In the genomic region with DNA sequence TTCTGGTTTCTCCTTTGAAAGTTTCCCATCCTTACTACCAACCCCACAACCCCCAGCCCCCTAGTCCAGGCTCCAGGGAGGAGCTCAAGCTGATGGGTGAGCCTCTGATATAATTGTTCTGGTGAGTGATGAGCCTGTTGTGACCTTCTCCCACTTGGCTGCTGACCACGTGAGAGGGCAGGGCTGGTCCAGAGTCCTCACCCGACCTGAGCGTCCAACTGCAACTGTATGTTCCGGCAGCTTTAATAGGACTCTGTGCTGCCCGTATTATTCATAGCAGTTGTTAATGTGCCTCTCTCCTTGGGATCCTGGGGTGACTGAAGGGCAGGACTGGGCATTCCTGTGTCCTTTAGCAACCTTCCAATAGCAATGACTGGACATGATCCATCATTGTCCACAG, we compare ENCODE assay signal across 21 cellular contexts. TPM values are rescaled to one million over a fixed set of nuclear protein-coding genes. Genes with fewer than 3 reads are reported as not detected.
DNase-seq lines count a peak whose midpoint lies in the region; ATAC-seq and TF ChIP-seq lines count a peak whose summit lies in the region.
"Had no signal": no experiment of that assay in that cellular context is flagged by ENCODE, and none has a peak within 500 bp of the region (broad histone marks: within the 10 kb centered on the region; RNA-seq: fewer than 3 reads in every experiment).

No MANE protein-coding gene starts in this region.

- H3K14ac ChIP-seq in neuronal stem cell (ENCODE audit: low read length) = no peak overlapping the region

- WGBS in neuronal stem cell (ENCODE audit: extremely low coverage in 2 of 2, insufficient read length in 2 of 2, insufficient replicate concordance in 1 of 2), 2 donors = no CpG with 5 or more reads among the region's 5 CpGs

- no peak overlapping the region for H2BK120ac ChIP-seq in neuronal stem cell (ENCODE audit: low read depth, low read length)

- no peak overlapping the region for H2BK5ac ChIP-seq in neuronal stem cell (ENCODE audit: low read length)

- no peak overlapping the region for H3K9ac ChIP-seq in BLaER1
- H3K9ac ChIP-seq in neuronal stem cell (ENCODE audit: low read depth, low read length, poor library complexity) = no peak overlapping the region

- POLR2A ChIA-PET in MCF 10A (lab: Yijun Ruan, JAX) = interaction anchor here (1.3 kb wide), 2 partner anchors 8 to 62 kb away, joined by 3 to 5 read pairs; no protein-coding TSS in a partner anchor

- H3K4ac ChIP-seq in neuronal stem cell (ENCODE audit: low read length) = no peak overlapping the region

- H4K20me1 ChIP-seq in BLaER1 = no peaks in the 10 kb centered on the region

- intact Hi-C loops in MCF 10A (cut with micrococcal nuclease) = no loop called here

- H2BK15ac ChIP-seq in neuronal stem cell (ENCODE audit: low read length) = no peak overlapping the region

- H3K79me1 ChIP-seq in neuronal stem cell (ENCODE audit: low read depth, low read length) = no peaks in the 10 kb centered on the region

- CTCF ChIA-PET in MCF 10A (lab: Yijun Ruan, JAX) = interaction anchor here (0.7 kb wide), 1 partner anchor 134 kb away, joined by 4 read pairs; no protein-coding TSS in a partner anchor

- H3K9me3 Mint-ChIP-seq in progenitor cell of endocrine pancreas (ENCODE audit: low read depth) (no peaks in the 10 kb centered on the region), MCF 10A (ENCODE audit: unreplicated experiment) (no peaks in the 10 kb centered on the region)
- H3K9me3 Mint-ChIP-seq: activated CD4-positive, alpha-beta T cell treated with anti-CD3 and anti-CD28 coated beads, Interleukin-2, amount 10 ng/mL, durations not matched to agents 24 days and 14 days; natural killer cell treated with Interleukin-12 subunit alpha and Interleukin-12 subunit beta and Interleukin-15 and Interleukin-18, amount 100 ng/mL, for 72 hours had no signal

- H2AFZ ChIP-seq in neuronal stem cell (ENCODE audit: low read length) = no peak overlapping the region

- H3K4me2 ChIP-seq in BLaER1 (peak overlapping the region; percentile 43; the same call in 1 of the 2 replicates), neuronal stem cell (ENCODE audit: insufficient read depth, low read length, poor library complexity, severe bottlenecking) (no peak overlapping the region)

- ATAC-seq in GM18909 (IDR thresholded peaks at IDR 0.05; ENCODE audit: poor library complexity, unreplicated experiment) = no peak
- ATAC-seq: natural killer cell treated with Interleukin-12 subunit alpha and Interleukin-12 subunit beta and Interleukin-15 and Interleukin-18, amount 100 ng/mL, for 72 hours; T-helper 17 cell had no signal

- H3K4me3 ChIP-seq in BLaER1 (no peak overlapping the region), neuronal stem cell (ENCODE audit: low read length in 2 of 2) (no peak overlapping the region)
- H3K4me3 ChIP-seq: ovary, sigmoid colon had no signal

- H3K36me3 Mint-ChIP-seq in progenitor cell of endocrine pancreas (ENCODE audit: insufficient read depth) (no peaks in the 10 kb centered on the region), MCF 10A (ENCODE audit: insufficient read depth, unreplicated experiment) (no peaks in the 10 kb centered on the region)
- H3K36me3 Mint-ChIP-seq: natural killer cell treated with Interleukin-12 subunit alpha and Interleukin-12 subunit beta and Interleukin-15 and Interleukin-18, amount 100 ng/mL, for 72 hours had no signal

- H3K27me3 Mint-ChIP-seq in progenitor cell of endocrine pancreas (peaks cover 4% of the 10 kb centered on the region), MCF 10A (ENCODE audit: insufficient read depth, unreplicated experiment) (no peaks in the 10 kb centered on the region)
- H3K27me3 Mint-ChIP-seq: activated CD4-positive, alpha-beta T cell treated with anti-CD3 and anti-CD28 coated beads, Interleukin-2, amount 10 ng/mL, durations not matched to agents 24 days and 14 days; natural killer cell treated with Interleukin-12 subunit alpha and Interleukin-12 subunit beta and Interleukin-15 and Interleukin-18, amount 100 ng/mL, for 72 hours; T-helper 17 cell had no signal

- no peak for TF ChIP-seq CTCF in progenitor cell of endocrine pancreas (IDR thresholded peaks at IDR 0.05; ENCODE audit: unreplicated experiment)
- TF ChIP-seq CTCF in MCF 10A (IDR thresholded peaks at IDR 0.05; ENCODE audit: unreplicated experiment) = no peak

- peak overlapping the region; percentile 34 for H3K27ac Mint-ChIP-seq in progenitor cell of endocrine pancreas
- H3K27ac Mint-ChIP-seq in MCF 10A (ENCODE audit: low read depth, unreplicated experiment) = no peak overlapping the region
- H3K27ac Mint-ChIP-seq: activated CD4-positive, alpha-beta T cell treated with anti-CD3 and anti-CD28 coated beads, Interleukin-2, amount 10 ng/mL, durations not matched to agents 24 days and 14 days; natural killer cell treated with Interleukin-12 subunit alpha and Interleukin-12 subunit beta and Interleukin-15 and Interleukin-18, amount 100 ng/mL, for 72 hours; T-helper 17 cell had no signal

- H3K27ac ChIP-seq in BLaER1 = no peak overlapping the region
- H3K27ac ChIP-seq in cingulate gyrus (ENCODE audit: low read depth, low read length) = peak overlapping the region; percentile 13
- no peak overlapping the region for H3K27ac ChIP-seq in neuronal stem cell (replicated peaks; ENCODE audit: low read length)
- H3K27ac ChIP-seq: ovary, sigmoid colon, VCaP had no signal

- no peak overlapping the region for H4K8ac ChIP-seq in neuronal stem cell (ENCODE audit: low read depth, low read length)

- H3K4me1 ChIP-seq in BLaER1 (peaks cover 17% of the 10 kb centered on the region), neuronal stem cell (ENCODE audit: control insufficient read depth in 2 of 2, insufficient read depth in 1 of 2, low read depth in 1 of 2, low read length in 2 of 2) (peaks cover 2 to 4% of the 10 kb centered on the region in 2 donors)
- H3K4me1 ChIP-seq: sigmoid colon had no signal

- no TSS peak for BruUV-seq in MCF 10A (replicated peaks; lab: Mats Ljungman, UMichigan)

- H3K4me3 Mint-ChIP-seq in progenitor cell of endocrine pancreas (ENCODE audit: low read depth) (no peak overlapping the region), MCF 10A (ENCODE audit: unreplicated experiment) (no peak overlapping the region)
- H3K4me3 Mint-ChIP-seq: activated CD4-positive, alpha-beta T cell treated with anti-CD3 and anti-CD28 coated beads, Interleukin-2, amount 10 ng/mL, durations not matched to agents 24 days and 14 days; natural killer cell treated with Interleukin-12 subunit alpha and Interleukin-12 subunit beta and Interleukin-15 and Interleukin-18, amount 100 ng/mL, for 72 hours; T-helper 17 cell had no signal

- H3K27me3 ChIP-seq in BLaER1 (no peaks in the 10 kb centered on the region), neuronal stem cell (ENCODE audit: control insufficient read depth in 3 of 3, insufficient read depth in 3 of 3, low read depth in 1 of 3, low read length in 3 of 3) (peaks cover 0 to 6% (median 0%) of the 10 kb centered on the region in 3 experiments)
- H3K27me3 ChIP-seq: ovary, sigmoid colon had no signal

- no peak overlapping the region for H2BK12ac ChIP-seq in neuronal stem cell (ENCODE audit: low read length)

- H2AK5ac ChIP-seq in neuronal stem cell (ENCODE audit: low read depth, low read length) = no peak overlapping the region

- H3K4me1 Mint-ChIP-seq in progenitor cell of endocrine pancreas (ENCODE audit: low read depth) (peaks cover 4% of the 10 kb centered on the region), MCF 10A (ENCODE audit: insufficient read depth, unreplicated experiment) (no peaks in the 10 kb centered on the region)
- H3K4me1 Mint-ChIP-seq: T-helper 17 cell had no signal

- H3K18ac ChIP-seq in neuronal stem cell (ENCODE audit: low read length) = no peak overlapping the region

- H3K9me3 ChIP-seq in BLaER1 (no peaks in the 10 kb centered on the region), neuronal stem cell (replicated peaks in 1 of 2; ENCODE audit: control insufficient read depth in 2 of 2, insufficient read depth in 1 of 2, low read depth in 1 of 2, low read length in 2 of 2) (no peaks in the 10 kb centered on the region)
- H3K9me3 ChIP-seq: ovary, sigmoid colon had no signal

- H3K23ac ChIP-seq in neuronal stem cell (ENCODE audit: low read depth, low read length, poor library complexity) = no peak overlapping the region

- H3K36me3 ChIP-seq in BLaER1 (peaks cover 23% of the 10 kb centered on the region), neuronal stem cell (replicated peaks in 1 of 2; ENCODE audit: control insufficient read depth in 2 of 2, insufficient read depth in 2 of 2, low read length in 2 of 2) (no peaks in the 10 kb centered on the region)
- H3K36me3 ChIP-seq: ovary, sigmoid colon had no signal

- DNase-seq in kidney tubule cell (ENCODE audit: low spot score) = peak; percentile 17
- DNase-seq in progenitor cell of endocrine pancreas (ENCODE audit: low spot score, unreplicated experiment) = no peak
- DNase-seq in MCF 10A (ENCODE audit: unreplicated experiment) = no peak
- no peak for DNase-seq in SKM-1 treated with dmso at 0.1 percent for 144 hours (lab: John Stamatoyannopoulos, UW; ENCODE audit: unreplicated experiment)
- no peak for DNase-seq in neuronal stem cell (ENCODE audit: low spot score)
- DNase-seq: activated CD4-positive, alpha-beta T cell treated with anti-CD3 and anti-CD28 coated beads, Interleukin-2, amount 10 ng/mL, durations not matched to agents 24 days and 14 days; activated naive CD4-positive, alpha-beta T cell; activated T-cell treated with anti-CD3 and anti-CD28 coated beads, Interleukin-2, amount 50 U/mL, for 48 hours; kidney; mesendoderm; NCI-H526; ovary; sigmoid colon; stimulated activated CD8-positive, alpha-beta memory T cell treated with anti-CD3 and anti-CD28 coated beads, Interleukin-4, amount 100 ng/mL, for 48 hours; T-helper 17 cell; trophoblast cell had no signal

- no peak overlapping the region for H4K91ac ChIP-seq in neuronal stem cell (ENCODE audit: low read depth, low read length, poor library complexity)

RNA-seq across cellular contexts. Expression of gene B3GNT5, which starts 56.2 kb away (rescaled TPM):
- 26.7 and 28.4 TPM in 2 replicates for total RNA-seq in progenitor cell of endocrine pancreas
- total RNA-seq in MCF 10A (2022) = 80.1 and 104 TPM in 2 replicates
- polyA plus RNA-seq in neuronal stem cell (2013, experiment 1 of 2) = 9.3 TPM
- polyA plus RNA-seq in neuronal stem cell (2013, experiment 2 of 2) = 10.1 TPM
